ENCODE assay signal across 18 cellular contexts in genomic region chrX:135408794-135409193, GRCh38. TPM values are rescaled to one million over a fixed set of nuclear protein-coding genes. Genes with fewer than 3 reads are reported as not detected.
A peak's percentile ranks its signal among the peaks of the same experiment; 100 is the strongest.
DNase-seq lines count a peak whose midpoint lies in the region; ATAC-seq lines count a peak whose summit lies in the region.
"Had no signal": no experiment of that assay in that cellular context is flagged by ENCODE, and none has a peak within 500 bp of the region (broad histone marks: within the 10 kb centered on the region; RNA-seq: fewer than 3 reads in every experiment).

No MANE protein-coding gene starts in this region.

- no peak overlapping the region for H2AK5ac ChIP-seq in mesendoderm (ENCODE audit: low read length)

- H3K27me3 ChIP-seq in HUES48 (ENCODE audit: control insufficient read depth, insufficient read depth, low read length) = no peaks in the 10 kb centered on the region
- H3K27me3 ChIP-seq in mesendoderm (ENCODE audit: insufficient read depth, low read length, poor library complexity) = no peaks in the 10 kb centered on the region

- no peak overlapping the region for H3K56ac ChIP-seq in mesendoderm (ENCODE audit: low read length)

- no peak overlapping the region for H3K4ac ChIP-seq in mesendoderm (ENCODE audit: low read depth, low read length)

- peaks cover 10% of the 10 kb centered on the region for H3K4me1 Mint-ChIP-seq in activated CD8-positive, alpha-beta memory T cell treated with anti-CD3 and anti-CD28 coated beads, Interleukin-2, amount 10 ng/mL, durations not matched to agents 7 days and 5 days

- no CpG with 5 or more reads among the region's 1 CpG for WGBS in mesendoderm (ENCODE audit: extremely low coverage, insufficient coverage, low lambda C conversion rate)

- no peaks in the 10 kb centered on the region for H3K27me3 Mint-ChIP-seq in activated CD8-positive, alpha-beta memory T cell treated with anti-CD3 and anti-CD28 coated beads, Interleukin-2, amount 10 ng/mL, durations not matched to agents 7 days and 5 days
- H3K27me3 Mint-ChIP-seq: CD4-positive, alpha-beta T cell had no signal

- no peak overlapping the region for H3K4me3 Mint-ChIP-seq in activated CD8-positive, alpha-beta memory T cell treated with anti-CD3 and anti-CD28 coated beads, Interleukin-2, amount 10 ng/mL, durations not matched to agents 7 days and 5 days
- H3K4me3 Mint-ChIP-seq: CD4-positive, alpha-beta T cell had no signal

- H2BK5ac ChIP-seq in mesendoderm (ENCODE audit: low read length) = no peak overlapping the region

- no peak overlapping the region for H3K23ac ChIP-seq in mesendoderm (ENCODE audit: low read length)

- peak overlapping the region; percentile 12 for H3K27ac ChIP-seq in HUES48 (ENCODE audit: low read depth, low read length)
- no peak overlapping the region for H3K27ac ChIP-seq in mesendoderm (ENCODE audit: low read depth, low read length)
- H3K27ac ChIP-seq: 22Rv1, A549, C4-2B had no signal

- H3K79me1 ChIP-seq in mesendoderm (ENCODE audit: low read length) = no peaks in the 10 kb centered on the region

- H3K36me3 ChIP-seq in HUES48 (ENCODE audit: control insufficient read depth, insufficient read depth, low read length) (no peaks in the 10 kb centered on the region), mesendoderm (ENCODE audit: control insufficient read depth, insufficient read depth, low read length) (no peaks in the 10 kb centered on the region)
- H3K36me3 ChIP-seq: HAP-1 had no signal

- no peak overlapping the region for H3K4me3 ChIP-seq in HUES48 (ENCODE audit: low read depth, low read length)
- H3K4me3 ChIP-seq in mesendoderm (ENCODE audit: low read length) = no peak overlapping the region
- H3K4me3 ChIP-seq: A549, HAP-1 had no signal

- peaks cover 47% of the 10 kb centered on the region for H3K4me1 ChIP-seq in HUES48 (ENCODE audit: control insufficient read depth, insufficient read depth, low read length)
- no peaks in the 10 kb centered on the region for H3K4me1 ChIP-seq in mesendoderm (ENCODE audit: control insufficient read depth, low read depth, low read length)
- H3K4me1 ChIP-seq: A549 had no signal

- H3K9me3 ChIP-seq in HUES48 (ENCODE audit: control insufficient read depth, insufficient read depth, low read length) = peaks cover 4% of the 10 kb centered on the region; the same call in 1 of the 2 replicates
- H3K9me3 ChIP-seq: A549, HAP-1 had no signal

- H3K9me3 Mint-ChIP-seq in activated CD8-positive, alpha-beta memory T cell treated with anti-CD3 and anti-CD28 coated beads, Interleukin-2, amount 10 ng/mL, durations not matched to agents 7 days and 5 days (ENCODE audit: low read depth) = no peaks in the 10 kb centered on the region
- H3K9me3 Mint-ChIP-seq: CD4-positive, alpha-beta T cell had no signal

- no peak overlapping the region for H3K4me2 ChIP-seq in mesendoderm (ENCODE audit: low read length)
- H3K4me2 ChIP-seq: A549 had no signal

- H2BK120ac ChIP-seq in mesendoderm (ENCODE audit: low read depth, low read length) = no peak overlapping the region

- CTCF ChIA-PET in activated CD8-positive, alpha-beta memory T cell treated with anti-CD3 and anti-CD28 coated beads, Interleukin-2, amount 10 ng/mL, durations not matched to agents 7 days and 5 days (lab: Charles Lee) = interaction anchor here (0.9 kb wide), 1 partner anchor 17 kb away, joined by 3 read pairs; no protein-coding TSS in a partner anchor

- H3K27ac Mint-ChIP-seq in activated CD8-positive, alpha-beta memory T cell treated with anti-CD3 and anti-CD28 coated beads, Interleukin-2, amount 10 ng/mL, durations not matched to agents 7 days and 5 days = no peak overlapping the region
- H3K27ac Mint-ChIP-seq: CD4-positive, alpha-beta T cell had no signal

- DNase-seq in activated CD8-positive, alpha-beta memory T cell treated with anti-CD3 and anti-CD28 coated beads, Interleukin-2, amount 10 ng/mL, durations not matched to agents 7 days and 5 days = no peak
- no peak for DNase-seq in activated CD8-positive, alpha-beta memory T cell treated with anti-CD3 and anti-CD28 coated beads for 24 hours
- DNase-seq in mesendoderm (peak; percentile 16), GM03348 (ENCODE audit: low spot score) (no peak)
- no peak for DNase-seq in central memory CD4-positive, alpha-beta T cell
- DNase-seq in stimulated activated naive CD4-positive, alpha-beta T cell treated with Interleukin-2 at 50 U/mL for 16 hours (lab: John Stamatoyannopoulos, UW) = no peak
- DNase-seq: AML-193; CD4-positive, alpha-beta T cell; DMS79 treated with DMSO at 0.1 percent for 48 hours; GF-D8; Kasumi-1; KG1 had no signal

- H3K79me2 ChIP-seq in mesendoderm (ENCODE audit: control insufficient read depth, insufficient read depth, low read length) = no peaks in the 10 kb centered on the region

- peak; percentile 60 for ATAC-seq in activated CD8-positive, alpha-beta memory T cell treated with anti-CD3 and anti-CD28 coated beads, Interleukin-2, amount 10 ng/mL, durations not matched to agents 7 days and 5 days
- ATAC-seq in HG02884 (IDR thresholded peaks at IDR 0.05; ENCODE audit: unreplicated experiment) = peak; percentile 63
- ATAC-seq: A549 had no signal

- H3K18ac ChIP-seq in mesendoderm (ENCODE audit: low read length) = no peak overlapping the region

- no peak overlapping the region for H2BK15ac ChIP-seq in mesendoderm (replicated peaks; ENCODE audit: low read depth)

- H4K5ac ChIP-seq in mesendoderm (ENCODE audit: low read length) = no peak overlapping the region

- H3K9ac ChIP-seq in HUES48 (ENCODE audit: low read depth, low read length) (no peak overlapping the region), mesendoderm (ENCODE audit: low read length) (no peak overlapping the region)

- no peaks in the 10 kb centered on the region for H3K36me3 Mint-ChIP-seq in activated CD8-positive, alpha-beta memory T cell treated with anti-CD3 and anti-CD28 coated beads, Interleukin-2, amount 10 ng/mL, durations not matched to agents 7 days and 5 days

- H4K8ac ChIP-seq in mesendoderm (ENCODE audit: low read depth, low read length) = no peak overlapping the region

RNA-seq across cellular contexts. Expression of gene SMIM10L2A, which starts 12.9 kb away (rescaled TPM):
- under 1 TPM; 0.38 to 0.82 TPM for total RNA-seq in activated CD8-positive, alpha-beta memory T cell treated with anti-CD3 and anti-CD28 coated beads, Interleukin-2, amount 10 ng/mL, durations not matched to agents 7 days and 5 days
- polyA plus RNA-seq in mesendoderm (2013, experiment 1 of 2) = 0.41 TPM
- polyA plus RNA-seq in mesendoderm (2013, experiment 2 of 2) = 0.41 TPM
